28 cellular contexts compared by ENCODE assay signal in the genomic region with DNA sequence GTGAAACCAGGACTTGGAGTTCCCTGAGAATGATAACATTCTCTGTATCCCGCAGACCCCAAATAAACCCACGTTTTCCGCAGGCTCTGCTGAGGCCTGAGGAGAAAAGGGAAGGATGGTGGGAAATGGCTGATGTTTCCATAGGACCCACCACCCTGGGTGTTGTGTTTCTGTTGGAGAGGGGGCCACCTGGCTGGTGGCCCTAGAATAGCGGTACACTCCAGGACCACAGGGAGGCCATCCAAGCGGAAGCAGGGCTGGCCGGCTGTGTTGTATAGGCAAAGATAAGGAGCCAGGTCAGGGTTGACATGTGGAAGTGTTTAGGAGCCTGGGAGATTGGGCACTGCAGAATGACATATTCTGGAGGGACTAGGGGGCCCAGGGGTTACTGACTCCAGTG.
DNase-seq lines count a peak whose midpoint lies in the region; ATAC-seq, FAIRE-seq and TF ChIP-seq lines count a peak whose summit lies in the region.
"Had no signal": no experiment of that assay in that cellular context is flagged by ENCODE, and none has a peak within 500 bp of the region (broad histone marks: within the 10 kb centered on the region; RNA-seq: fewer than 3 reads in every experiment).

No MANE protein-coding gene starts in this region.

- no peak for FAIRE-seq in K562 (lab: Jason Lieb, UNC)
- FAIRE-seq: A204.1, G401.6 had no signal

- ATAC-seq in K562, result peak; percentile 93
- no peak for ATAC-seq in left lobe of liver
- ATAC-seq in GM19467 (IDR thresholded peaks at IDR 0.05; ENCODE audit: unreplicated experiment), result no peak
- no peak for ATAC-seq in GM21717 (IDR thresholded peaks at IDR 0.05; ENCODE audit: unreplicated experiment)
- ATAC-seq: PC-3, T-cell had no signal

- TF ChIP-seq POLR2A in K562 (conservative IDR thresholded peaks at IDR 0.05), result no peak

- no TSS peak for BruUV-seq in K562 (replicated peaks; lab: Mats Ljungman, UMichigan)

- no peak for TF ChIP-seq EP300 in K562 (IDR thresholded peaks at IDR 0.05; ENCODE audit: low read length)

- CTCF ChIA-PET in AG04450 (lab: Charles Lee) (no interaction called here), K562 (lab: Yijun Ruan, JAX; ENCODE audit: low intra/inter-chr PET ratio) (no interaction called here)

- POLR2A ChIA-PET in AG04450 (lab: Yijun Ruan, JAX), result no interaction called here
- POLR2A ChIA-PET in K562 (lab: Yijun Ruan, JAX), result no interaction called here

- H3K36me3 ChIP-seq in H7 (replicated peaks; ENCODE audit: control insufficient read depth, insufficient read depth, low read length), result no peaks in the 10 kb centered on the region
- no peaks in the 10 kb centered on the region for H3K36me3 ChIP-seq in K562 (ENCODE audit: control insufficient read depth, insufficient read depth, low read length)
- H3K36me3 ChIP-seq: BLaER1 treated with 17β-estradiol and CSF1 and Interleukin-3, amounts not matched to agents 10 nM and 100 nM; SJCRH30 had no signal

- no peak overlapping the region for H3K4me3 ChIP-seq in AG04450 (ENCODE audit: low read depth, low read length)
- H3K4me3 ChIP-seq in H7 (ENCODE audit: insufficient read depth, low read depth, low read length), result no peak overlapping the region
- no peak overlapping the region for H3K4me3 ChIP-seq in K562
- H3K4me3 ChIP-seq: BLaER1 treated with 17β-estradiol and CSF1 and Interleukin-3, amounts not matched to agents 10 nM and 100 nM; SJCRH30 had no signal

- in situ Hi-C loops in K562 (cut with MboI), result no loop called here

- H4K20me1 ChIP-seq in K562 (replicated peaks; ENCODE audit: control insufficient read depth, insufficient read depth, low read length), result no peaks in the 10 kb centered on the region
- H4K20me1 ChIP-seq: BLaER1 treated with 17β-estradiol and CSF1 and Interleukin-3, amounts not matched to agents 10 nM and 100 nM had no signal

- 0 out of 2 replicates have a peak overlapping the region, but pooled peaks have one; percentile 22 for H2AFZ ChIP-seq in K562 (ENCODE audit: low read depth, low read length)

- TF ChIP-seq CTCF in AG04450 (IDR thresholded peaks at IDR 0.05; ENCODE audit: low read depth, low read length), result no peak
- TF ChIP-seq CTCF in K562 (IDR thresholded peaks at IDR 0.05 in 2 of 3, conservative IDR thresholded peaks at IDR 0.05 in 1 of 3; ENCODE audit: insufficient read depth in 2 of 3, low read depth in 1 of 3, low read length in 3 of 3), result peak; percentile 40 to 61 (median 50)

- H3K27ac ChIP-seq in AG04450 (ENCODE audit: low read depth, low read length), result peak overlapping the region; percentile 11
- H3K27ac ChIP-seq in K562 (ENCODE audit: extremely low read depth, low read depth, low read length), result no peak overlapping the region
- H3K27ac ChIP-seq: BLaER1 treated with 17β-estradiol and CSF1 and Interleukin-3, amounts not matched to agents 10 nM and 100 nM; HL-60; SJCRH30 had no signal

- H3K79me2 ChIP-seq in K562 (ENCODE audit: control insufficient read depth, insufficient read depth, low read length), result no peaks in the 10 kb centered on the region

- intact Hi-C loops in K562 (cut with micrococcal nuclease), result loop anchor here (5.0 kb wide), 1 partner anchor 83 kb away; no protein-coding TSS in a partner anchor

- DNase-seq in AG04450 (ENCODE audit: low read depth, low spot score), result no peak
- peak; percentile 38 for DNase-seq in H7
- DNase-seq in K562 (ENCODE audit: extremely low read depth in 1 of 4, low spot score in 3 of 4), result peak; percentile 28 to 69 (median 49)
- peak; percentile 35 for DNase-seq in left lobe of liver (ENCODE audit: low spot score)
- no peak for DNase-seq in mesenteric fat pad (ENCODE audit: low spot score)
- DNase-seq in activated CD4-positive, CD25-positive, alpha-beta regulatory T cell (lab: John Stamatoyannopoulos, UW), result no peak
- DNase-seq: AML-193; CD4-positive, alpha-beta memory T cell; COR-L47; DMS53; KBM-7; MV-4-11; NCI-H1105; NCI-H146; NCI-H1930; NCI-H2107; NCI-H446; NCI-H524 treated with DMSO at 0.1 percent for 48 hours; NCI-H774; PC-3; SJCRH30; T-cell had no signal

- H3K4me1 ChIP-seq in K562 (replicated peaks in 1 of 2; ENCODE audit: control insufficient read depth in 2 of 2, insufficient read depth in 2 of 2, low read length in 2 of 2), result peaks cover 3 to 9% of the 10 kb centered on the region in 2 experiments; a peak in 3 of 5 replicates
- H3K4me1 ChIP-seq: BLaER1 treated with 17β-estradiol and CSF1 and Interleukin-3, amounts not matched to agents 10 nM and 100 nM; SJCRH30 had no signal

- H3K9me3 ChIP-seq in AG04450 (ENCODE audit: control insufficient read depth, insufficient read depth, low read length) (no peaks in the 10 kb centered on the region; the same call in 1 of the 2 replicates), K562 (replicated peaks; ENCODE audit: control insufficient read depth, insufficient read depth, low read depth, low read length) (no peaks in the 10 kb centered on the region)
- H3K9me3 ChIP-seq: SJCRH30 had no signal

- H3K4me2 ChIP-seq in K562 (ENCODE audit: insufficient read depth, low read length), result no peak overlapping the region
- H3K4me2 ChIP-seq: BLaER1 treated with 17β-estradiol and CSF1 and Interleukin-3, amounts not matched to agents 10 nM and 100 nM had no signal

- no peak overlapping the region for H3K9ac ChIP-seq in K562 (ENCODE audit: insufficient read depth in 1 of 2, low read depth in 2 of 2, low read length in 2 of 2)
- H3K9ac ChIP-seq: BLaER1 treated with 17β-estradiol and CSF1 and Interleukin-3, amounts not matched to agents 10 nM and 100 nM had no signal

- 4% methylated on average over 6 of the region's 6 CpGs for WGBS in K562 (ENCODE audit: insufficient coverage, low coverage, missing lambda C conversion rate)

- no peaks in the 10 kb centered on the region for H3K9me1 ChIP-seq in K562 (ENCODE audit: control insufficient read depth, insufficient read depth, low read length)

- TF ChIP-seq RAD21 in K562 (CRISPR knock-in tag; conservative IDR thresholded peaks at IDR 0.05 in 1 of 2, IDR thresholded peaks at IDR 0.05 in 1 of 2), result peak in 1 of 2 experiments; percentile 42; a peak in 2 of 4 replicates

- H3K27me3 ChIP-seq in AG04450 (ENCODE audit: control insufficient read depth, insufficient read depth, low read length), result peaks cover 4% of the 10 kb centered on the region
- H3K27me3 ChIP-seq in H7 (ENCODE audit: control insufficient read depth, insufficient read depth, low read length), result peaks cover 8% of the 10 kb centered on the region
- H3K27me3 ChIP-seq in K562 (ENCODE audit: control insufficient read depth in 2 of 2, insufficient read depth in 2 of 2, low read length in 2 of 2), result peaks cover 4 to 31% of the 10 kb centered on the region in 2 experiments; a peak in 4 of 5 replicates

TF ChIP-seq in K562, 482 proteins besides CTCF, POLR2A, EP300 and RAD21 (continues in another document):
- TF ChIP-seq, protein P1, sequence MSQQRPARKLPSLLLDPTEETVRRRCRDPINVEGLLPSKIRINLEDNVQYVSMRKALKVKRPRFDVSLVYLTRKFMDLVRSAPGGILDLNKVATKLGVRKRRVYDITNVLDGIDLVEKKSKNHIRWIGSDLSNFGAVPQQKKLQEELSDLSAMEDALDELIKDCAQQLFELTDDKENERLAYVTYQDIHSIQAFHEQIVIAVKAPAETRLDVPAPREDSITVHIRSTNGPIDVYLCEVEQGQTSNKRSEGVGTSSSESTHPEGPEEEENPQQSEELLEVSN (IDR thresholded peaks at IDR 0.05; ENCODE audit: borderline replicate concordance in 1 of 2, extremely low read depth in 1 of 2, insufficient read depth in 1 of 2, insufficient read length in 1 of 2, low read depth in 1 of 2, low read length in 1 of 2, poor library complexity in 1 of 2, severe bottlenecking in 1 of 2), result no peak
- TF ChIP-seq SRSF3 (IDR thresholded peaks at IDR 0.05; ENCODE audit: insufficient read depth, low read length), result no peak
- no peak for TF ChIP-seq SRSF7 (optimal IDR thresholded peaks at IDR 0.05; ENCODE audit: low read depth, low read length)
- peak; percentile 72 for TF ChIP-seq ETV1 (tag; conservative IDR thresholded peaks at IDR 0.05; ENCODE audit: low read depth)
- TF ChIP-seq ZNF24 (IDR thresholded peaks at IDR 0.05), result no peak
- no peak for TF ChIP-seq NUFIP1 (IDR thresholded peaks at IDR 0.05; ENCODE audit: partially characterized antibody)
- TF ChIP-seq NR3C1 (CRISPR knock-in tag; IDR thresholded peaks at IDR 0.05), result no peak
- TF ChIP-seq, protein P2, sequence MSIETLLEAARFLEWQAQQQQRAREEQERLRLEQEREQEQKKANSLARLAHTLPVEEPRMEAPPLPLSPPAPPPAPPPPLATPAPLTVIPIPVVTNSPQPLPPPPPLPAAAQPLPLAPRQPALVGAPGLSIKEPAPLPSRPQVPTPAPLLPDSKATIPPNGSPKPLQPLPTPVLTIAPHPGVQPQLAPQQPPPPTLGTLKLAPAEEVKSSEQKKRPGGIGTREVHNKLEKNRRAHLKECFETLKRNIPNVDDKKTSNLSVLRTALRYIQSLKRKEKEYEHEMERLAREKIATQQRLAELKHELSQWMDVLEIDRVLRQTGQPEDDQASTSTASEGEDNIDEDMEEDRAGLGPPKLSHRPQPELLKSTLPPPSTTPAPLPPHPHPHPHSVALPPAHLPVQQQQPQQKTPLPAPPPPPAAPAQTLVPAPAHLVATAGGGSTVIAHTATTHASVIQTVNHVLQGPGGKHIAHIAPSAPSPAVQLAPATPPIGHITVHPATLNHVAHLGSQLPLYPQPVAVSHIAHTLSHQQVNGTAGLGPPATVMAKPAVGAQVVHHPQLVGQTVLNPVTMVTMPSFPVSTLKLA (conservative IDR thresholded peaks at IDR 0.05), result 0 out of 4 replicates have a peak, but pooled peaks of 1 of the 2 experiments have one; percentile 25
- TF ChIP-seq CBFA2T3 (IDR thresholded peaks at IDR 0.05), result peak; percentile 53
- TF ChIP-seq, protein P3, sequence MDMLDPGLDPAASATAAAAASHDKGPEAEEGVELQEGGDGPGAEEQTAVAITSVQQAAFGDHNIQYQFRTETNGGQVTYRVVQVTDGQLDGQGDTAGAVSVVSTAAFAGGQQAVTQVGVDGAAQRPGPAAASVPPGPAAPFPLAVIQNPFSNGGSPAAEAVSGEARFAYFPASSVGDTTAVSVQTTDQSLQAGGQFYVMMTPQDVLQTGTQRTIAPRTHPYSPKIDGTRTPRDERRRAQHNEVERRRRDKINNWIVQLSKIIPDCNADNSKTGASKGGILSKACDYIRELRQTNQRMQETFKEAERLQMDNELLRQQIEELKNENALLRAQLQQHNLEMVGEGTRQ (CRISPR knock-in tag; IDR thresholded peaks at IDR 0.05), result no peak
- TF ChIP-seq TAF1 (IDR thresholded peaks at IDR 0.05; ENCODE audit: control insufficient read depth, extremely low read depth, insufficient read depth, low read length, severe bottlenecking), result no peak
- no peak for TF ChIP-seq ZNF77 (CRISPR knock-in tag; IDR thresholded peaks at IDR 0.05)
- TF ChIP-seq HNRNPK (IDR thresholded peaks at IDR 0.05; ENCODE audit: low read depth, low read length, poor library complexity, severe bottlenecking), result no peak
- 0 out of 2 replicates have a peak, but pooled peaks have one; percentile 23 for TF ChIP-seq NFIC (IDR thresholded peaks at IDR 0.05)

Comparison
In these comparisons a context has a peak if more than half of its experiments do, and no peak if none do; other contexts are left out.
1. DNase-seq: peak in H7 (single experiment), K562 (4 of 4) and left lobe of liver (single experiment); none in AG04450 (single experiment), mesenteric fat pad (single experiment) and activated CD4-positive, CD25-positive, alpha-beta regulatory T cell (0 of 4).